8 cellular contexts compared by ENCODE assay signal in genomic region chr5:73496984-73497457, GRCh38. TPM values are rescaled to one million over a fixed set of nuclear protein-coding genes. Genes with fewer than 3 reads are reported as not detected.
DNase-seq lines count a peak whose midpoint lies in the region; ATAC-seq and TF ChIP-seq lines count a peak whose summit lies in the region.

No MANE protein-coding gene starts in this region.

- H3K9me3 ChIP-seq in lower lobe of right lung, result no peaks in the 10 kb centered on the region

- TF ChIP-seq CTCF in GM12873 (IDR thresholded peaks at IDR 0.05; ENCODE audit: insufficient read depth, low read depth, low read length, missing control alignments) (peak; percentile 36), lower lobe of right lung (IDR thresholded peaks at IDR 0.05) (no peak)

- peak; percentile 30 for DNase-seq in AG08395 (ENCODE audit: low spot score)
- DNase-seq in NCI-H2196 (lab: John Stamatoyannopoulos, UW; ENCODE audit: unreplicated experiment), result peak; percentile 36
- no peak for DNase-seq in activated CD4-positive, alpha-beta memory T cell treated with anti-CD3 and anti-CD28 coated beads for 36 hours
- no peak for DNase-seq in immature natural killer cell
- no peak for DNase-seq in lower lobe of right lung
- DNase-seq in T-helper 9 cell, result no peak
- DNase-seq in GM19238 (ENCODE audit: insufficient read length, low spot score), result no peak

- peaks cover 30% of the 10 kb centered on the region for H3K4me1 Mint-ChIP-seq in activated CD4-positive, alpha-beta memory T cell treated with anti-CD3 and anti-CD28 coated beads for 36 hours (ENCODE audit: low read depth)
- peaks cover 36 to 48% of the 10 kb centered on the region in 2 donors for H3K4me1 Mint-ChIP-seq in immature natural killer cell

- peaks cover 8% of the 10 kb centered on the region for H3K36me3 ChIP-seq in lower lobe of right lung

- peak overlapping the region; percentile 1 for H3K27ac Mint-ChIP-seq in activated CD4-positive, alpha-beta memory T cell treated with anti-CD3 and anti-CD28 coated beads for 36 hours
- peak overlapping the region in 2 of 6 donors; percentile 95 to 97 for H3K27ac Mint-ChIP-seq in immature natural killer cell

- CTCF ChIA-PET in activated CD4-positive, alpha-beta memory T cell treated with anti-CD3 and anti-CD28 coated beads for 36 hours (lab: Charles Lee), result interaction anchor here (1.1 to 2.0 kb wide), 2 partner anchors 42 to 46 kb away, joined by 3 to 9 read pairs; no protein-coding TSS in a partner anchor

- H3K27me3 Mint-ChIP-seq in activated CD4-positive, alpha-beta memory T cell treated with anti-CD3 and anti-CD28 coated beads for 36 hours, result peaks cover 9% of the 10 kb centered on the region
- peaks cover 6 to 23% (median 10%) of the 10 kb centered on the region in 3 donors for H3K27me3 Mint-ChIP-seq in immature natural killer cell (ENCODE audit: low read depth in 3 of 3)

- H3K4me1 ChIP-seq in lower lobe of right lung, result peaks cover 25% of the 10 kb centered on the region

- intact Hi-C loops in activated CD4-positive, alpha-beta memory T cell treated with anti-CD3 and anti-CD28 coated beads for 36 hours (cut with micrococcal nuclease), result loop anchor here (5.0 kb wide), 1 partner anchor 1910 kb away; the partner anchor contains the start of gene MCCC2
- intact Hi-C loops in lower lobe of right lung (cut with DNase I), result no loop called here

- H3K4me3 Mint-ChIP-seq in activated CD4-positive, alpha-beta memory T cell treated with anti-CD3 and anti-CD28 coated beads for 36 hours, result peak overlapping the region; percentile 98
- peak overlapping the region; percentile 13 to 98 (median 96) for H3K4me3 Mint-ChIP-seq in immature natural killer cell

- H3K4me3 ChIP-seq in lower lobe of right lung, result no peak overlapping the region

- no peaks in the 10 kb centered on the region for H3K9me3 Mint-ChIP-seq in activated CD4-positive, alpha-beta memory T cell treated with anti-CD3 and anti-CD28 coated beads for 36 hours
- H3K9me3 Mint-ChIP-seq in immature natural killer cell, result peaks cover 0 to 4% (median 0%) of the 10 kb centered on the region in 6 donors

- H3K27me3 ChIP-seq in lower lobe of right lung (ENCODE audit: low read depth), result no peaks in the 10 kb centered on the region

- peaks cover 23% of the 10 kb centered on the region for H3K36me3 Mint-ChIP-seq in activated CD4-positive, alpha-beta memory T cell treated with anti-CD3 and anti-CD28 coated beads for 36 hours
- H3K36me3 Mint-ChIP-seq in immature natural killer cell, result peaks cover 0 to 10% (median 7%) of the 10 kb centered on the region in 3 donors

- POLR2A ChIA-PET in activated CD4-positive, alpha-beta memory T cell treated with anti-CD3 and anti-CD28 coated beads for 36 hours (lab: Charles Lee), result interaction anchor here (3.4 kb wide), 1 partner anchor 68 kb away, joined by 14 read pairs; the partner anchor contains the start of genes ANKRA2 and UTP15

- no peak for ATAC-seq in lower lobe of right lung

- H3K27ac ChIP-seq in lower lobe of right lung, result no peak overlapping the region

RNA-seq across cellular contexts. Expression of gene BTF3, which starts 1.2 kb away (rescaled TPM):
- 100 to 1,000 TPM; 936 to 944 TPM for total RNA-seq in activated CD4-positive, alpha-beta memory T cell treated with anti-CD3 and anti-CD28 coated beads for 36 hours
- polyA plus RNA-seq in immature natural killer cell, result 100 to 1,000 TPM; 483 to 591 (median 494) TPM
- 388 TPM for total RNA-seq in lower lobe of right lung

RNA-seq across cellular contexts. Expression of gene FOXD1, which starts 48.4 kb away (rescaled TPM):
- total RNA-seq in activated CD4-positive, alpha-beta memory T cell treated with anti-CD3 and anti-CD28 coated beads for 36 hours, result under 1 TPM; 0.38 to 0.46 TPM
- not detected for polyA plus RNA-seq in immature natural killer cell
- 0.74 TPM for total RNA-seq in lower lobe of right lung

Comparison
In these comparisons a context has a peak if more than half of its experiments do, and no peak if none do; other contexts are left out.
1. DNase-seq: peak in AG08395 (single experiment) and NCI-H2196 (single experiment); none in activated CD4-positive, alpha-beta memory T cell treated with anti-CD3 and anti-CD28 coated beads for 36 hours (single experiment), immature natural killer cell (0 of 3), lower lobe of right lung (single experiment), T-helper 9 cell (single experiment) and GM19238 (single experiment).